ENCODE assay signal across 1 cellular context in genomic region chr1:26411624-26412074, GRCh38.
A peak's percentile ranks its signal among the peaks of the same experiment; 100 is the strongest.
TF ChIP-seq lines count a peak whose summit lies in the region.

No MANE protein-coding gene starts in this region.

TF ChIP-seq in H1, 55 proteins besides CTCF, POLR2A, EP300 and RAD21:
- TF ChIP-seq CBX8 (IDR thresholded peaks at IDR 0.05; ENCODE audit: borderline replicate concordance, low read depth, low read length) (no peak), MAFK (IDR thresholded peaks at IDR 0.05; ENCODE audit: low read depth, low read length) (no peak), USF2 (IDR thresholded peaks at IDR 0.05; ENCODE audit: low read length) (no peak), KDM4A (IDR thresholded peaks at IDR 0.05; ENCODE audit: low read depth, low read length, severe bottlenecking) (no peak), RXRA (IDR thresholded peaks at IDR 0.05; ENCODE audit: insufficient read depth, low read depth, low read length) (no peak), SIRT6 (IDR thresholded peaks at IDR 0.05; ENCODE audit: low read length) (no peak), SRF (IDR thresholded peaks at IDR 0.05; ENCODE audit: low read depth, low read length) (no peak), KDM5A (IDR thresholded peaks at IDR 0.05; ENCODE audit: low read length) (no peak), ASH2L (IDR thresholded peaks at IDR 0.05; ENCODE audit: low read length) (no peak), SAP30 (IDR thresholded peaks at IDR 0.05; ENCODE audit: insufficient read depth, insufficient replicate concordance, low read length) (peak; percentile 83), E2F6 (IDR thresholded peaks at IDR 0.05) (peak; percentile 33), TAF7 (optimal IDR thresholded peaks at IDR 0.05; ENCODE audit: borderline replicate concordance, low read depth, low read length) (peak; percentile 11), CTBP2 (IDR thresholded peaks at IDR 0.05; ENCODE audit: borderline replicate concordance, insufficient read depth, insufficient read length, low read length) (no peak), PHF8 (conservative IDR thresholded peaks at IDR 0.05; ENCODE audit: low read depth, low read length) (peak; percentile 35; the same call in 1 of the 2 replicates), YY1 (IDR thresholded peaks at IDR 0.05; ENCODE audit: low read depth, low read length) (no peak), BCL11A (IDR thresholded peaks at IDR 0.05; ENCODE audit: low read depth in 2 of 2, low read length in 2 of 2) (no peak), NRF1 (IDR thresholded peaks at IDR 0.05; ENCODE audit: low read depth, low read length) (no peak), MAX (IDR thresholded peaks at IDR 0.05) (peak; percentile 91), JUN (IDR thresholded peaks at IDR 0.05; ENCODE audit: low read depth, low read length) (no peak), CBX5 (IDR thresholded peaks at IDR 0.05; ENCODE audit: low read depth, low read length) (no peak), SIN3A (conservative IDR thresholded peaks at IDR 0.05 in 1 of 2, IDR thresholded peaks at IDR 0.05 in 1 of 2; ENCODE audit: low read depth in 1 of 2, low read length in 2 of 2) (peak; percentile 3 to 81; a peak in 1 of 4 replicates), SP4 (IDR thresholded peaks at IDR 0.05; ENCODE audit: low read length) (no peak; the same call in 1 of the 2 replicates)
